ENCODE assay signal across 16 cellular contexts in genomic region chr2:134722728-134723127, GRCh38. TPM values are rescaled to one million over a fixed set of nuclear protein-coding genes. Genes with fewer than 3 reads are reported as not detected.
DNase-seq lines count a peak whose midpoint lies in the region; TF ChIP-seq lines count a peak whose summit lies in the region.
"Had no signal": no experiment of that assay in that cellular context is flagged by ENCODE, and none has a peak within 500 bp of the region (broad histone marks: within the 10 kb centered on the region; RNA-seq: fewer than 3 reads in every experiment).

No MANE protein-coding gene starts in this region.

- H3K4me1 ChIP-seq in mammary epithelial cell (ENCODE audit: insufficient read depth, low read length) (peaks cover 10% of the 10 kb centered on the region), breast epithelium (no peaks in the 10 kb centered on the region), smooth muscle cell (ENCODE audit: low read depth) (peaks cover 8% of the 10 kb centered on the region)

- no peak overlapping the region for H3K4me3 ChIP-seq in mammary epithelial cell (replicated peaks in 1 of 3; ENCODE audit: insufficient read depth in 1 of 3, low read depth in 2 of 3, low read length in 3 of 3)
- H3K4me3 ChIP-seq in breast epithelium, result no peak overlapping the region
- no peak overlapping the region for H3K4me3 ChIP-seq in epithelial cell of proximal tubule (ENCODE audit: low read depth, low read length)
- no peak overlapping the region for H3K4me3 ChIP-seq in smooth muscle cell
- H3K4me3 ChIP-seq: gastroesophageal sphincter, suprapubic skin had no signal

- no peaks in the 10 kb centered on the region for H3K79me2 ChIP-seq in mammary epithelial cell (ENCODE audit: insufficient read depth, low read length)
- no peaks in the 10 kb centered on the region for H3K79me2 ChIP-seq in smooth muscle cell (ENCODE audit: low read depth)

- CTCF ChIA-PET in mammary epithelial cell (lab: Charles Lee; ENCODE audit: low non-redundant PET), result no interaction called here
- CTCF ChIA-PET in RWPE1 (lab: Yijun Ruan, JAX), result no interaction called here

- dilution Hi-C loops in mammary epithelial cell (cut with HindIII; ENCODE audit: low sequenced_read_pairs), result no loop called here

- TF ChIP-seq CTCF in mammary epithelial cell (conservative IDR thresholded peaks at IDR 0.05 in 1 of 2, IDR thresholded peaks at IDR 0.05 in 1 of 2; ENCODE audit: extremely low read depth in 1 of 2, insufficient read depth in 1 of 2, low read depth in 1 of 2, low read length in 2 of 2), result peak; percentile 12 to 16
- no peak for TF ChIP-seq CTCF in breast epithelium (IDR thresholded peaks at IDR 0.05)
- 0 out of 2 replicates have a peak, but pooled peaks have one; percentile 11 for TF ChIP-seq CTCF in RWPE1 (conservative IDR thresholded peaks at IDR 0.05; ENCODE audit: low read depth)
- peak; percentile 51 for TF ChIP-seq CTCF in epithelial cell of proximal tubule (conservative IDR thresholded peaks at IDR 0.05; ENCODE audit: low read depth, low read length)
- TF ChIP-seq CTCF in smooth muscle cell (IDR thresholded peaks at IDR 0.05; ENCODE audit: borderline replicate concordance, insufficient read depth, poor library complexity, severe bottlenecking), result peak; percentile 20

- DNase-seq in mammary epithelial cell, result no peak
- no peak for DNase-seq in breast epithelium (ENCODE audit: low spot score in 2 of 2)
- no peak for DNase-seq in RWPE1 (ENCODE audit: low spot score)
- no peak for DNase-seq in epithelial cell of proximal tubule (ENCODE audit: low read depth)
- DNase-seq in smooth muscle cell (lab: John Stamatoyannopoulos, UW; ENCODE audit: unreplicated experiment), result no peak
- no peak for DNase-seq in RKO (ENCODE audit: low spot score)
- no peak for DNase-seq in head of caudate nucleus
- no peak for DNase-seq in cerebellar nuclear complex (lab: John Stamatoyannopoulos, UW)
- DNase-seq: activated CD4-positive, alpha-beta T cell treated with anti-CD3 and anti-CD28 coated beads, Interleukin-2, amount 50 U/mL, for 4 hours; islet precursor cell; NCI-H510A; RPMI8226; T1000 had no signal

- peaks cover 21% of the 10 kb centered on the region for H3K27me3 ChIP-seq in mammary epithelial cell (ENCODE audit: insufficient read depth, low read length)
- H3K27me3 ChIP-seq in breast epithelium, result peaks cover 0 to 20% of the 10 kb centered on the region in 2 donors
- peaks cover 61% of the 10 kb centered on the region for H3K27me3 ChIP-seq in smooth muscle cell (ENCODE audit: low read depth)

- H3K36me3 ChIP-seq in mammary epithelial cell (ENCODE audit: insufficient read depth, low read length) (no peaks in the 10 kb centered on the region), breast epithelium (no peaks in the 10 kb centered on the region), smooth muscle cell (ENCODE audit: low read depth) (no peaks in the 10 kb centered on the region)
- H3K36me3 ChIP-seq: gastroesophageal sphincter, suprapubic skin had no signal

- H4K20me1 ChIP-seq in mammary epithelial cell (ENCODE audit: insufficient read depth, low read length) (no peaks in the 10 kb centered on the region), smooth muscle cell (ENCODE audit: low read depth) (no peaks in the 10 kb centered on the region)

- in situ Hi-C loops in mammary epithelial cell (cut with MboI; ENCODE audit: low sequenced_read_pairs in 2 of 2), result no loop called here

- H3K9ac ChIP-seq in mammary epithelial cell (ENCODE audit: insufficient read depth, low read length) (no peak overlapping the region), smooth muscle cell (ENCODE audit: low read depth) (no peak overlapping the region)

- no TSS peak for BruUV-seq in mammary epithelial cell (replicated peaks; lab: Mats Ljungman, UMichigan)

- no peak for TF ChIP-seq POLR2A in breast epithelium (IDR thresholded peaks at IDR 0.05)

- H2AFZ ChIP-seq in mammary epithelial cell (ENCODE audit: low read depth, low read length), result no peak overlapping the region
- H2AFZ ChIP-seq in smooth muscle cell (ENCODE audit: low read depth), result no peak overlapping the region

- H3K9me3 ChIP-seq in mammary epithelial cell (replicated peaks; ENCODE audit: insufficient read depth, low read length) (no peaks in the 10 kb centered on the region), breast epithelium (no peaks in the 10 kb centered on the region), smooth muscle cell (replicated peaks; ENCODE audit: low read depth) (no peaks in the 10 kb centered on the region)
- H3K9me3 ChIP-seq: gastroesophageal sphincter, suprapubic skin had no signal

- POLR2A ChIA-PET in RWPE1 (lab: Yijun Ruan, JAX; ENCODE audit: low non-redundant PET), result no interaction called here

- H3K27ac ChIP-seq in mammary epithelial cell (ENCODE audit: insufficient read depth, low read depth, low read length), result no peak overlapping the region
- H3K27ac ChIP-seq in breast epithelium, result no peak overlapping the region
- H3K27ac ChIP-seq in RWPE1, result no peak overlapping the region
- no peak overlapping the region for H3K27ac ChIP-seq in smooth muscle cell (ENCODE audit: low read depth)
- H3K27ac ChIP-seq: gastroesophageal sphincter, suprapubic skin had no signal

- intact Hi-C loops in mammary epithelial cell (cut with micrococcal nuclease), result no loop called here
- intact Hi-C loops in breast epithelium (cut with DNase I; ENCODE audit: low total_unique reads), result no loop called here
- intact Hi-C loops in head of caudate nucleus (cut with DNase I), result no loop called here

- no peaks in the 10 kb centered on the region for H3F3A ChIP-seq in smooth muscle cell (ENCODE audit: low read depth)

- H3K4me2 ChIP-seq in mammary epithelial cell (ENCODE audit: insufficient read depth, low read depth, low read length) (no peak overlapping the region), smooth muscle cell (no peak overlapping the region)

- WGBS in mammary epithelial cell (ENCODE audit: low coverage, missing lambda C conversion rate), result 87% methylated on average over 6 of the region's 6 CpGs
- WGBS in smooth muscle cell (ENCODE audit: low lambda C conversion rate), result 66% methylated on average over 6 of the region's 6 CpGs

RNA-seq across cellular contexts. Expression of gene TMEM163, which starts 3.9 kb away (rescaled TPM):
- total RNA-seq in mammary epithelial cell (not detected), breast epithelium (1 to 10 TPM in 1 of 3 donors, under 1 TPM in 2; 0.32 to 1.5 (median 0.66) TPM), epithelial cell of proximal tubule (0.40 and 0.65 TPM in 2 replicates), smooth muscle cell (not detected in 2 replicates)
- polyA plus RNA-seq in mammary epithelial cell (0.14 TPM), smooth muscle cell (0.20 and 0.31 TPM in 2 replicates)
- polyA minus RNA-seq in mammary epithelial cell, result not detected
- total RNA-seq: A673 had no signal

Comparison
In these comparisons a context has a peak if more than half of its experiments do, and no peak if none do; other contexts are left out.
1. CTCF ChIP-seq: peak in mammary epithelial cell (2 of 2), RWPE1 (single experiment), epithelial cell of proximal tubule (single experiment) and smooth muscle cell (single experiment); none in breast epithelium (0 of 3).